In the genomic region with DNA sequence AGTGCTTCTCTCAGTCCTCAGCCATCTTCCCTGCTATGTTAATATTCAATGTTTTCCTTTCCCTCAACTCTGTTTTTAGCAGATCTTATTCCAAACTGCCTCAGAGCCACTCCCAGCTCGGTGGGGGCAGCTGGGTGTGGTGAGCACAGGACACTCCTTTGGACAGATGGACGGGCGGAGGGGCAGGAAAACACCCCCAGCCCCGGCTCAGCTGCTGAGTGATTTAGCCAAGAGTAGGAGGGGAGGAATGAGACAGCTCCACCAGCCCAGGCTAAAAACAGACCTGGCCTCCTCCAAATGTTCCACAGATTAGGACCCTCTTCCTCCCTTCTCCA, we compare ENCODE assay signal across 9 cellular contexts.
DNase-seq lines count a peak whose midpoint lies in the region; ATAC-seq and TF ChIP-seq lines count a peak whose summit lies in the region.
"Had no signal": no experiment of that assay in that cellular context is flagged by ENCODE, and none has a peak within 500 bp of the region (broad histone marks: within the 10 kb centered on the region; RNA-seq: fewer than 3 reads in every experiment).

No MANE protein-coding gene starts in this region.

- peak overlapping the region; percentile 58 to 79 for H3K9ac ChIP-seq in mucosa of rectum (ENCODE audit: low read depth in 1 of 2, low read length in 2 of 2)

- no peak for TF ChIP-seq CTCF in gastrocnemius medialis (IDR thresholded peaks at IDR 0.05 in 4 of 5, conservative IDR thresholded peaks at IDR 0.05 in 1 of 5)

- no peaks in the 10 kb centered on the region for H3K36me3 ChIP-seq in CD8-positive, alpha-beta memory T cell (ENCODE audit: insufficient read depth, low read length)
- H3K36me3 ChIP-seq in mucosa of rectum (ENCODE audit: control insufficient read depth in 2 of 2, insufficient read depth in 2 of 2, low read length in 2 of 2): no peaks in the 10 kb centered on the region
- H3K36me3 ChIP-seq in gastrocnemius medialis: no peaks in the 10 kb centered on the region

- peaks cover 17% of the 10 kb centered on the region for H3K4me1 ChIP-seq in CD8-positive, alpha-beta memory T cell (ENCODE audit: insufficient read depth, low read length)
- peaks cover 28 to 31% of the 10 kb centered on the region in 2 donors for H3K4me1 ChIP-seq in mucosa of rectum (ENCODE audit: control insufficient read depth in 2 of 2, insufficient read depth in 2 of 2, low read length in 2 of 2)
- no peaks in the 10 kb centered on the region for H3K4me1 ChIP-seq in gastrocnemius medialis

- no peaks in the 10 kb centered on the region for H3K9me3 Mint-ChIP-seq in CD8-positive, alpha-beta memory T cell
- H3K9me3 Mint-ChIP-seq: HFFc6 had no signal

- peaks cover 0 to 3% (median 0%) of the 10 kb centered on the region in 3 donors for H3K36me3 Mint-ChIP-seq in CD8-positive, alpha-beta memory T cell

- H3K27me3 Mint-ChIP-seq in CD8-positive, alpha-beta memory T cell: peaks cover 0 to 1% of the 10 kb centered on the region in 2 donors

- CTCF ChIA-PET in CD8-positive, alpha-beta memory T cell (lab: Charles Lee): interaction anchor here (0.9 to 1.6 kb wide), 2 partner anchors 9 to 87 kb away, joined by 3 to 4 read pairs; no protein-coding TSS in a partner anchor

- H3K4me3 Mint-ChIP-seq in CD8-positive, alpha-beta memory T cell: no peak overlapping the region
- H3K4me3 Mint-ChIP-seq: HFFc6 had no signal

- POLR2A ChIA-PET in CD8-positive, alpha-beta memory T cell (lab: Charles Lee): no interaction called here

- no peaks in the 10 kb centered on the region for H3K9me3 ChIP-seq in CD8-positive, alpha-beta memory T cell (ENCODE audit: low read length)
- H3K9me3 ChIP-seq in mucosa of rectum (ENCODE audit: control insufficient read depth in 2 of 2, low read length in 2 of 2) (peaks cover 0 to 3% of the 10 kb centered on the region in 2 donors), gastrocnemius medialis (no peaks in the 10 kb centered on the region)

- ATAC-seq in HG02981 (IDR thresholded peaks at IDR 0.05; ENCODE audit: unreplicated experiment): no peak
- ATAC-seq in HG03175 (IDR thresholded peaks at IDR 0.05; ENCODE audit: unreplicated experiment): no peak
- ATAC-seq in gastrocnemius medialis: no peak

- no peak for TF ChIP-seq POLR2A in gastrocnemius medialis (IDR thresholded peaks at IDR 0.05)

- peak overlapping the region; percentile 71 for H3K27ac ChIP-seq in CD8-positive, alpha-beta memory T cell (ENCODE audit: low read depth, low read length)
- peak overlapping the region; percentile 87 to 88 for H3K27ac ChIP-seq in mucosa of rectum (ENCODE audit: low read depth in 2 of 2, low read length in 2 of 2)
- no peak overlapping the region for H3K27ac ChIP-seq in gastrocnemius medialis

- intact Hi-C loops in gastrocnemius medialis (cut with DNase I; ENCODE audit: low total_unique reads): no loop called here

- in situ Hi-C loops in KBM-7 (cut with MboI; ENCODE audit: low pct_unique_long_range_greater_than_20kb, low sequenced_read_pairs) (loop anchor here (10.0 kb wide), 1 partner anchor 91 kb away; no protein-coding TSS in a partner anchor), gastrocnemius medialis (cut with MboI; ENCODE audit: low sequenced_read_pairs in 4 of 4) (no loop called here)

- no peak overlapping the region for H3K27ac Mint-ChIP-seq in CD8-positive, alpha-beta memory T cell
- H3K27ac Mint-ChIP-seq: HFFc6 had no signal

- H3K4me3 ChIP-seq in CD8-positive, alpha-beta memory T cell (ENCODE audit: low read length): no peak overlapping the region
- H3K4me3 ChIP-seq in mucosa of rectum (ENCODE audit: low read length in 2 of 2) (peak overlapping the region; percentile 54 to 56), gastrocnemius medialis (no peak overlapping the region)

- peaks cover 15 to 17% (median 15%) of the 10 kb centered on the region in 3 donors for H3K4me1 Mint-ChIP-seq in CD8-positive, alpha-beta memory T cell

- H3K27me3 ChIP-seq in CD8-positive, alpha-beta memory T cell (ENCODE audit: insufficient read depth, low read length, poor library complexity, severe bottlenecking): no peaks in the 10 kb centered on the region
- H3K27me3 ChIP-seq in mucosa of rectum (ENCODE audit: control insufficient read depth in 2 of 2, insufficient read depth in 2 of 2, low read length in 2 of 2): no peaks in the 10 kb centered on the region
- no peaks in the 10 kb centered on the region for H3K27me3 ChIP-seq in gastrocnemius medialis

- no peak for DNase-seq in CD8-positive, alpha-beta memory T cell
- DNase-seq in KBM-7 (peak; percentile 49), amygdala (lab: John Stamatoyannopoulos, UW) (peak in 30 of 56 donors; percentile 7 to 61 (median 24)), NCI-H1436 treated with DMSO at 0.1 percent for 48 hours (lab: John Stamatoyannopoulos, UW) (no peak), gastrocnemius medialis (no peak)
- DNase-seq: HFFc6 had no signal

Comparison
In these comparisons a context has a peak if more than half of its experiments do, and no peak if none do; other contexts are left out.
1. DNase-seq: peak in KBM-7 (single experiment) and amygdala (30 of 56); none in CD8-positive, alpha-beta memory T cell (0 of 5), NCI-H1436 treated with DMSO at 0.1 percent for 48 hours (single experiment) and gastrocnemius medialis (0 of 2).
2. H3K27ac ChIP-seq: peak in CD8-positive, alpha-beta memory T cell (single experiment) and mucosa of rectum (2 of 2); none in gastrocnemius medialis (0 of 4).
3. H3K4me3 ChIP-seq: peak in mucosa of rectum (2 of 2); none in CD8-positive, alpha-beta memory T cell (single experiment) and gastrocnemius medialis (0 of 4).